Comparison of ENCODE assay signal across 12 cellular contexts in genomic region chr19:5309438-5310204, GRCh38. TPM values are rescaled to one million over a fixed set of nuclear protein-coding genes. Genes with fewer than 3 reads are reported as not detected.
A peak's percentile ranks its signal among the peaks of the same experiment; 100 is the strongest.
DNase-seq lines count a peak whose midpoint lies in the region; ATAC-seq and TF ChIP-seq lines count a peak whose summit lies in the region.
"Had no signal": no experiment of that assay in that cellular context is flagged by ENCODE, and none has a peak within 500 bp of the region (broad histone marks: within the 10 kb centered on the region; RNA-seq: fewer than 3 reads in every experiment).

No MANE protein-coding gene starts in this region.

- H3K4me3 Mint-ChIP-seq in GM23338 (no peak overlapping the region), WTC11 (no peak overlapping the region), type B pancreatic cell (no peak overlapping the region)

- H3K27me3 ChIP-seq in GM23338 (ENCODE audit: insufficient read depth), result no peaks in the 10 kb centered on the region
- no peaks in the 10 kb centered on the region for H3K27me3 ChIP-seq in gastroesophageal sphincter
- H3K27me3 ChIP-seq: SJSA1 had no signal

- H3K36me3 Mint-ChIP-seq in GM23338 (ENCODE audit: low read depth) (peaks cover 14% of the 10 kb centered on the region), WTC11 (peaks cover 2% of the 10 kb centered on the region), type B pancreatic cell (peaks cover 4% of the 10 kb centered on the region)

- WGBS in gastroesophageal sphincter (ENCODE audit: low coverage in 1 of 2), 2 donors, result 42 to 52% methylated on average over 7 to 17 of the region's 17 CpGs
- 54% methylated on average over 17 of the region's 17 CpGs for WGBS in lower leg skin, 2 donors

- H2AFZ ChIP-seq in GM23338, result no peak overlapping the region

- peak; percentile 77 for ATAC-seq in GM23338
- ATAC-seq in WTC11, result peak; percentile 81
- no peak for ATAC-seq in gastroesophageal sphincter
- ATAC-seq in sciatic nerve, result peak; percentile 45

- H3K4me1 Mint-ChIP-seq in GM23338 (peaks cover 16% of the 10 kb centered on the region; the same call in 2 of the 3 replicates), WTC11 (peaks cover 20% of the 10 kb centered on the region), type B pancreatic cell (ENCODE audit: unreplicated experiment) (peaks cover 12% of the 10 kb centered on the region)

- H3K27ac Mint-ChIP-seq in GM23338, result no peak overlapping the region
- peak overlapping the region; percentile 38; the same call in 1 of the 2 replicates for H3K27ac Mint-ChIP-seq in WTC11
- no peak overlapping the region for H3K27ac Mint-ChIP-seq in type B pancreatic cell

- H3K9me3 Mint-ChIP-seq in GM23338 (peaks cover 2% of the 10 kb centered on the region; the same call in 2 of the 3 replicates), WTC11 (peaks cover 3% of the 10 kb centered on the region), type B pancreatic cell (no peaks in the 10 kb centered on the region)

- DNase-seq in GM23338 (ENCODE audit: low spot score) (peak; percentile 57), WTC11 (ENCODE audit: low spot score) (peak; percentile 29), sciatic nerve (ENCODE audit: low spot score) (peak; percentile 67), H4 (ENCODE audit: low spot score) (no peak), DMS79 treated with DMSO at 0.1 percent for 48 hours (lab: John Stamatoyannopoulos, UW) (no peak), lower leg skin (ENCODE audit: low spot score in 2 of 2) (no peak), type B pancreatic cell (ENCODE audit: extremely low spot score, unreplicated experiment) (no peak)
- DNase-seq: activated T-cell treated with anti-CD3 and anti-CD28 coated beads, Interleukin-2, amount 50 U/mL, for 1 hour; Kasumi-1 had no signal

- peak; percentile 37 to 61 for TF ChIP-seq CTCF in GM23338 (conservative IDR thresholded peaks at IDR 0.05; ENCODE audit: low read depth in 2 of 2)
- TF ChIP-seq CTCF in WTC11 (IDR thresholded peaks at IDR 0.05), result no peak
- no peak for TF ChIP-seq CTCF in gastroesophageal sphincter (IDR thresholded peaks at IDR 0.05)
- no peak for TF ChIP-seq CTCF in lower leg skin (IDR thresholded peaks at IDR 0.05)
- TF ChIP-seq CTCF in type B pancreatic cell (conservative IDR thresholded peaks at IDR 0.05), result no peak

- no peaks in the 10 kb centered on the region for H3K9me3 ChIP-seq in gastroesophageal sphincter
- H3K9me3 ChIP-seq: SJSA1 had no signal

- no peak for TF ChIP-seq EP300 in gastroesophageal sphincter (IDR thresholded peaks at IDR 0.05)

- intact Hi-C loops in sciatic nerve (cut with DNase I), result no loop called here
- intact Hi-C loops in lower leg skin (cut with DNase I; ENCODE audit: low total_unique reads), result no loop called here

- H3K4me3 ChIP-seq in GM23338 (no peak overlapping the region), gastroesophageal sphincter (no peak overlapping the region), lower leg skin (ENCODE audit: low read depth, poor library complexity, severe bottlenecking) (no peak overlapping the region)
- H3K4me3 ChIP-seq: SJSA1, skin epidermis had no signal

- H3K27me3 Mint-ChIP-seq in GM23338 (ENCODE audit: insufficient read depth, low read depth, poor library complexity) (peaks cover 4% of the 10 kb centered on the region), WTC11 (ENCODE audit: low read depth) (no peaks in the 10 kb centered on the region), type B pancreatic cell (no peaks in the 10 kb centered on the region)

- POLR2A ChIA-PET in WTC11 (lab: Charles Lee), result interaction anchor here (1.1 kb wide), 1 partner anchor 17 kb away, joined by 3 read pairs; no protein-coding TSS in a partner anchor

- H3K9me2 ChIP-seq in GM23338 (ENCODE audit: insufficient read depth), result no peaks in the 10 kb centered on the region

- no peaks in the 10 kb centered on the region for H3F3A ChIP-seq in GM23338 (replicated peaks; ENCODE audit: low read depth)

- H3K36me3 ChIP-seq in GM23338 (ENCODE audit: insufficient read depth) (no peaks in the 10 kb centered on the region), gastroesophageal sphincter (no peaks in the 10 kb centered on the region)

- CTCF ChIA-PET in WTC11 (lab: Charles Lee), result no interaction called here

- H3K27ac ChIP-seq in GM23338 (ENCODE audit: low read depth) (no peak overlapping the region), gastroesophageal sphincter (peak overlapping the region in 3 of 4 donors; percentile 78 to 88 (median 85))
- H3K27ac ChIP-seq: SJSA1 had no signal

- no peaks in the 10 kb centered on the region; the same call in 1 of the 2 replicates for H3K4me1 ChIP-seq in GM23338 (ENCODE audit: insufficient read depth)
- H3K4me1 ChIP-seq in gastroesophageal sphincter, result peaks cover 0 to 13% (median 0%) of the 10 kb centered on the region in 3 donors
- H3K4me1 ChIP-seq: SJSA1 had no signal

- H3K4me2 ChIP-seq in GM23338, result no peak overlapping the region

- TF ChIP-seq POLR2A in gastroesophageal sphincter (IDR thresholded peaks at IDR 0.05) (no peak), lower leg skin (IDR thresholded peaks at IDR 0.05) (no peak)

- H3K79me2 ChIP-seq in GM23338 (replicated peaks; ENCODE audit: insufficient read depth), result peaks cover 63% of the 10 kb centered on the region

- H4K20me1 ChIP-seq in GM23338 (replicated peaks; ENCODE audit: insufficient read depth), result peaks cover 49% of the 10 kb centered on the region

TF ChIP-seq in GM23338, 12 proteins besides CTCF, POLR2A, EP300 and RAD21 (continues in another document):
- TF ChIP-seq ZNF114 (CRISPR knock-in tag; IDR thresholded peaks at IDR 0.05) (no peak), NANOG (IDR thresholded peaks at IDR 0.05; ENCODE audit: borderline replicate concordance) (no peak), EZH2phosphoT487 (IDR thresholded peaks at IDR 0.05; ENCODE audit: unreplicated experiment) (no peak), ETS1 (IDR thresholded peaks at IDR 0.05) (no peak), POLR2AphosphoS5 (IDR thresholded peaks at IDR 0.05; ENCODE audit: low read depth) (no peak), ZNF331 (CRISPR knock-in tag; IDR thresholded peaks at IDR 0.05; ENCODE audit: low read depth) (no peak)

TF ChIP-seq in WTC11, 78 proteins besides CTCF, POLR2A, EP300 and RAD21:
- TF ChIP-seq NR2C2 (CRISPR knock-in tag; IDR thresholded peaks at IDR 0.05) (no peak), ZNF121 (CRISPR knock-in tag; IDR thresholded peaks at IDR 0.05) (0 out of 2 replicates have a peak, but pooled peaks have one; percentile 45), ZNF423 (CRISPR knock-in tag; IDR thresholded peaks at IDR 0.05) (no peak), GTF2I (CRISPR knock-in tag; conservative IDR thresholded peaks at IDR 0.05) (peak; percentile 91)

RNA-seq across cellular contexts. Expression of gene PTPRS, which starts 31.0 kb away (rescaled TPM):
- 225 and 290 TPM in 2 replicates for total RNA-seq in GM23338 (2014; rRNA removed; shearing (Covaris generic))
- polyA plus RNA-seq in GM23338 (2016; fragmentation: Nextera tagmentation; extraction: Ambion mirVana), result 20.6 and 20.7 TPM in 2 replicates
- total RNA-seq in WTC11 (2021), result 201 to 253 TPM (median 244 TPM) in 3 replicates
- total RNA-seq in gastroesophageal sphincter, result 100 to 1,000 TPM; 142 to 244 (median 223) TPM
- 278 TPM for total RNA-seq in sciatic nerve
- 47.4 and 63.8 TPM in 2 replicates for total RNA-seq in H4 (2014; rRNA removed; shearing (Covaris generic))
- 100 to 1,000 TPM; 123 to 200 (median 161) TPM for total RNA-seq in lower leg skin
- total RNA-seq in type B pancreatic cell (ENCODE audit: low replicate concordance), result 73.3 and 234 TPM in 2 replicates

Comparison
In these comparisons a context has a peak if more than half of its experiments do, and no peak if none do; other contexts are left out.
1. DNase-seq: peak in GM23338 (single experiment), WTC11 (single experiment) and sciatic nerve (single experiment); none in H4 (single experiment), DMS79 treated with DMSO at 0.1 percent for 48 hours (single experiment), lower leg skin (0 of 2) and type B pancreatic cell (single experiment).
2. CTCF ChIP-seq: peak in GM23338 (2 of 2); none in WTC11 (single experiment), gastroesophageal sphincter (0 of 4), lower leg skin (0 of 3) and type B pancreatic cell (single experiment).